ENCODE assay signal across 20 cellular contexts in the genomic region with DNA sequence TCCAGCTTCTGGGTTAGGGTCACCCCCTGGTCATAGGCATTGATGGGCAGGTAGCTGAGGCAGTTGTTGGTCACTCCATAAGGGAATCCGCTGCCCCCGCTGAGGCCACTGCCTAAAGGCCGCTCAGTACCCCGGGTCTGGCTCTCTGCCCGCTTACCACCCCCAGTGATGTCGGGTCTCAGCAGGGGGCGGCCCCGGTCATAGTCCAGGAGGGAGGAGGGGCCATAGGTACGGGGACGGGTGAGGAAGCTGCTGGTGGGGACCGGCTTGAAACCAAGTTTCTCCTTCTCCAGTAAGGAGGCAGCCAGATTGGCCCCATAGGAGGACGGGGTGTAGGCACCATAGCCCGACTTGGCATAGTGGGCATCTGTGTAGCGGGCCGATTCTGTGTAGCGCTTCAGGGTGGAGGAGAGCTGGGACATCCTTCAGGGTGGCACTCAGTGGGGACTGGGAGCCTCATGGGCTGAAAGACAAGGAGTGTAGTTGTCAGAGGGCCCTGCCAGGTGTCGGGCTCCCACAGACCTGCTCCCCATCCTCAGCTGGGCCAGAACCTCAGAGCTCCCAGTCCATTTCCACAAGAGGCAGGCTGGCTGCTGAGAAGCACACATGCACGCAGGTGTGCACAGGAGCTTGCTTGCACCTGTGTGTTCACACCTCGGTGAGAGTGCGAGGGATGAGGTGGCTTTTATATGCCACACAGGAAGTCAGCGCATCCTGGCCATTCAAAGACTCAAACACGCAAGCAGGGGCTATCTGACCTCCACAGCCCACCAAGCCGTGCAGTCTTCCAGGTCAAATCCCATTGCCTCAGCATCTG. TPM values are rescaled to one million over a fixed set of nuclear protein-coding genes. Genes with fewer than 3 reads are reported as not detected.
A peak's percentile ranks its signal among the peaks of the same experiment; 100 is the strongest.
DNase-seq lines count a peak whose midpoint lies in the region; ATAC-seq, FAIRE-seq and TF ChIP-seq lines count a peak whose summit lies in the region.
"Had no signal": no experiment of that assay in that cellular context is flagged by ENCODE, and none has a peak within 500 bp of the region (broad histone marks: within the 10 kb centered on the region; RNA-seq: fewer than 3 reads in every experiment).

No MANE protein-coding gene starts in this region.

- H3K27ac ChIP-seq in angular gyrus (ENCODE audit: low read depth, low read length) = peak overlapping the region; percentile 99
- H3K27ac ChIP-seq in HepG2 (ENCODE audit: extremely low read length, insufficient read depth, low read length) = no peak overlapping the region
- H3K27ac ChIP-seq: ascending aorta, foreskin keratinocyte, WERI-Rb-1 had no signal

- no peak overlapping the region for H2AFZ ChIP-seq in HepG2 (ENCODE audit: low read length)

- no peak overlapping the region for H3K9ac ChIP-seq in HepG2 (ENCODE audit: insufficient read depth, low read depth, low read length)

- no TSS peak for BruUV-seq in HepG2 (replicated peaks; lab: Mats Ljungman, UMichigan)

- POLR2A ChIA-PET in HepG2 (lab: Yijun Ruan, JAX) = interaction anchor here (0.9 to 4.4 kb wide), 6 partner anchors 12 to 205 kb away, joined by 3 to 22 read pairs (median 4); a partner anchor contains a TSS

- peak overlapping the region in 1 of 2 donors; percentile 69 for H3K27ac Mint-ChIP-seq in stimulated activated naive CD8-positive, alpha-beta T cell treated with anti-CD3 and anti-CD28 coated beads, Interleukin-15, amount 100 ng/mL, for 72 hours
- H3K27ac Mint-ChIP-seq: activated CD4-positive, alpha-beta T cell treated with anti-CD3 and anti-CD28 coated beads, Interleukin-2, amount 10 ng/mL, durations not matched to agents 7 days and 5 days had no signal

- H3K4me2 ChIP-seq in HepG2 (ENCODE audit: low read depth, low read length) = peak overlapping the region; percentile 28

- TF ChIP-seq RAD21 in HepG2 (CRISPR knock-in tag; IDR thresholded peaks at IDR 0.05) = no peak

- in situ Hi-C loops in HepG2 (cut with HindIII; ENCODE audit: extremely low pct_ligation_motif_present, low pct_unique_long_range_greater_than_20kb) = loop anchor here (5.0 kb wide), 1 partner anchor 36 kb away; no protein-coding TSS in a partner anchor

- H3K9me3 ChIP-seq in HepG2 (ENCODE audit: low read length) = no peaks in the 10 kb centered on the region
- H3K9me3 ChIP-seq: ascending aorta, MG63 had no signal

- no peaks in the 10 kb centered on the region for H4K20me1 ChIP-seq in HepG2 (ENCODE audit: insufficient read depth, low read length)

- TF ChIP-seq EP300 in HepG2 (IDR thresholded peaks at IDR 0.05; ENCODE audit: low read depth in 2 of 2, low read length in 2 of 2) = 0 out of 4 replicates have a peak, but pooled peaks of 1 of the 2 experiments have one; percentile 6
- no peak for TF ChIP-seq EP300 in HepG2 (CRISPR knock-in tag; IDR thresholded peaks at IDR 0.05; ENCODE audit: borderline replicate concordance)

- H3K79me2 ChIP-seq in HepG2 (ENCODE audit: insufficient read depth, low read length) = peaks cover 23% of the 10 kb centered on the region

- intact Hi-C loops in HepG2 (cut with micrococcal nuclease; ENCODE audit: unreplicated experiment) = no loop called here

- H3K9me3 Mint-ChIP-seq in stimulated activated naive CD8-positive, alpha-beta T cell treated with anti-CD3 and anti-CD28 coated beads, Interleukin-15, amount 100 ng/mL, for 72 hours = no peaks in the 10 kb centered on the region
- H3K9me3 Mint-ChIP-seq: activated CD4-positive, alpha-beta T cell treated with anti-CD3 and anti-CD28 coated beads, Interleukin-2, amount 10 ng/mL, durations not matched to agents 7 days and 5 days; CD4-positive, alpha-beta memory T cell had no signal

- CTCF ChIA-PET in HepG2 (lab: Yijun Ruan, JAX; ENCODE audit: low intra/inter-chr PET ratio, low total read pairs) = interaction anchor here (1.0 to 1.8 kb wide), 6 partner anchors 16 to 102 kb away, joined by 3 to 17 read pairs (median 5); a partner anchor contains a TSS

- no peak overlapping the region for H3K4me3 Mint-ChIP-seq in stimulated activated naive CD8-positive, alpha-beta T cell treated with anti-CD3 and anti-CD28 coated beads, Interleukin-15, amount 100 ng/mL, for 72 hours
- H3K4me3 Mint-ChIP-seq: activated CD4-positive, alpha-beta T cell treated with anti-CD3 and anti-CD28 coated beads, Interleukin-2, amount 10 ng/mL, durations not matched to agents 7 days and 5 days had no signal

- TF ChIP-seq CTCF in HepG2 (CRISPR knock-in tag; IDR thresholded peaks at IDR 0.05) = no peak

- FAIRE-seq in HepG2 (lab: Jason Lieb, UNC) = no peak
- no peak for FAIRE-seq in GM19239 (lab: Jason Lieb, UNC)

- no peaks in the 10 kb centered on the region for H3K36me3 ChIP-seq in HepG2 (replicated peaks in 1 of 2; ENCODE audit: control insufficient read depth in 1 of 2, insufficient read depth in 2 of 2, low read length in 2 of 2)
- H3K36me3 ChIP-seq: ascending aorta, WERI-Rb-1 had no signal

- no peaks in the 10 kb centered on the region for H3K27me3 ChIP-seq in HepG2 (ENCODE audit: control insufficient read depth in 1 of 2, insufficient read depth in 2 of 2, low read length in 2 of 2)
- H3K27me3 ChIP-seq: ascending aorta, foreskin keratinocyte, MG63 had no signal

- peak overlapping the region in 1 of 3 experiments; percentile 41; a peak in 1 of 6 replicates for H3K4me3 ChIP-seq in HepG2 (replicated peaks in 1 of 3; ENCODE audit: insufficient read depth in 1 of 3, low read depth in 2 of 3, low read length in 3 of 3)
- H3K4me3 ChIP-seq: ascending aorta, MG63 had no signal

- peaks cover 25% of the 10 kb centered on the region for H3K4me1 Mint-ChIP-seq in stimulated activated naive CD8-positive, alpha-beta T cell treated with anti-CD3 and anti-CD28 coated beads, Interleukin-15, amount 100 ng/mL, for 72 hours

- ATAC-seq in stimulated activated naive CD8-positive, alpha-beta T cell treated with anti-CD3 and anti-CD28 coated beads, Interleukin-15, amount 100 ng/mL, for 72 hours = peak; percentile 33
- no peak for ATAC-seq in stimulated activated naive CD8-positive, alpha-beta T cell treated with anti-CD3 and anti-CD28 coated beads, Interleukin-15, Interleukin-2, amounts not matched to agents 100 U/mL and 50 U/mL, for 24 hours
- ATAC-seq in HepG2 = no peak
- no peak for ATAC-seq in HG02623 (IDR thresholded peaks at IDR 0.05; ENCODE audit: unreplicated experiment)

- H3K27me3 Mint-ChIP-seq in stimulated activated naive CD8-positive, alpha-beta T cell treated with anti-CD3 and anti-CD28 coated beads, Interleukin-15, amount 100 ng/mL, for 72 hours = peaks cover 33% of the 10 kb centered on the region
- H3K27me3 Mint-ChIP-seq: activated CD4-positive, alpha-beta T cell treated with anti-CD3 and anti-CD28 coated beads, Interleukin-2, amount 10 ng/mL, durations not matched to agents 7 days and 5 days had no signal

- H3K4me1 ChIP-seq in HepG2 (ENCODE audit: insufficient read depth, low read length) = peaks cover 100% of the 10 kb centered on the region

- TF ChIP-seq POLR2A in HepG2 (IDR thresholded peaks at IDR 0.05; ENCODE audit: insufficient read depth in 1 of 2, low read depth in 2 of 2, low read length in 2 of 2) = no peak

- no peak for DNase-seq in stimulated activated naive CD8-positive, alpha-beta T cell treated with anti-CD3 and anti-CD28 coated beads, Interleukin-15, amount 100 ng/mL, for 72 hours
- DNase-seq in stimulated activated naive CD8-positive, alpha-beta T cell treated with anti-CD3 and anti-CD28 coated beads, Interleukin-15, Interleukin-2, amounts not matched to agents 100 U/mL and 50 U/mL, for 24 hours = no peak
- DNase-seq in HepG2 (ENCODE audit: low spot score) (peak; percentile 43), germinal center (ENCODE audit: low spot score) (no peak), NCI-H69 (lab: John Stamatoyannopoulos, UW) (no peak), GM19239 (ENCODE audit: insufficient read length, low spot score) (no peak)
- DNase-seq: NCI-H1436 treated with DMSO at 0.1 percent for 48 hours had no signal

- WGBS in HepG2 (ENCODE audit: low lambda C conversion rate) = 66% methylated on average over 9 of the region's 23 CpGs

RNA-seq across cellular contexts. Expression of a gene that starts 8.2 kb away (rescaled TPM):
- 6.0 and 7.2 TPM in 2 replicates for total RNA-seq in HepG2 (2016; rRNA removed; fragmentation: Illumina TruSeq; extraction: Trizol)
- total RNA-seq in HepG2 (2016; cell fraction: cytosol; rRNA removed; fragmentation: Illumina TruSeq; extraction: Trizol; ENCODE audit: low read depth) = 1.1 and 1.7 TPM in 2 replicates
- total RNA-seq in HepG2 (2016; cell fraction: insoluble cytoplasmic fraction; rRNA removed; fragmentation: Illumina TruSeq; extraction: Trizol) = 6.5 and 7.1 TPM in 2 replicates
- 5.7 and 5.9 TPM in 2 replicates for total RNA-seq in HepG2 (2016; cell fraction: membrane; rRNA removed; fragmentation: Illumina TruSeq; extraction: Trizol)
- 5.8 and 7.8 TPM in 2 replicates for total RNA-seq in HepG2 (2016; cell fraction: nucleus; rRNA removed; fragmentation: Illumina TruSeq; extraction: Trizol)
- 2.5 and 3.2 TPM in 2 replicates for polyA plus RNA-seq in HepG2 (2011; rRNA removed)
- polyA plus RNA-seq in HepG2 (2011; cell fraction: cytosol; rRNA removed) = 2.2 TPM in 2 replicates
- 4.4 and 4.7 TPM in 2 replicates for polyA plus RNA-seq in HepG2 (2011; cell fraction: nucleus; rRNA removed)
- 2.5 and 3.0 TPM in 2 replicates for polyA plus RNA-seq in HepG2 (2012)
- 1.1 and 1.3 TPM in 2 replicates for polyA plus RNA-seq in HepG2 (2016; cell fraction: cytosol; fragmentation: Illumina TruSeq; extraction: Trizol; ENCODE audit: low read depth)
- 7.6 and 11.3 TPM in 2 replicates for polyA plus RNA-seq in HepG2 (2016; cell fraction: insoluble cytoplasmic fraction; fragmentation: Illumina TruSeq; extraction: Trizol; ENCODE audit: low read depth)
- 4.1 and 4.2 TPM in 2 replicates for polyA plus RNA-seq in HepG2 (2016; cell fraction: membrane; fragmentation: Illumina TruSeq; extraction: Trizol; ENCODE audit: low read depth)
- polyA plus RNA-seq in HepG2 (2016; cell fraction: nucleus; fragmentation: Illumina TruSeq; extraction: Trizol; ENCODE audit: insufficient read depth, low read depth) = 22.1 and 23.0 TPM in 2 replicates
- polyA minus RNA-seq in HepG2 (2011; rRNA and poly(A)+ RNA removed; ENCODE audit: low replicate concordance) = 5.4 and 5.9 TPM in 2 replicates
- 4.0 and 5.4 TPM in 2 replicates for polyA minus RNA-seq in HepG2 (2011; cell fraction: cytosol; rRNA and poly(A)+ RNA removed)
- polyA minus RNA-seq in HepG2 (2011; cell fraction: nucleus; rRNA and poly(A)+ RNA removed) = 2.4 and 5.7 TPM in 2 replicates
- total RNA-seq: ascending aorta had no signal

RNA-seq across cellular contexts. Expression of a gene that starts 26.8 kb away (rescaled TPM):
- not detected in 2 replicates for total RNA-seq in HepG2 (2016; rRNA removed; fragmentation: Illumina TruSeq; extraction: Trizol)
- not detected in 2 replicates for total RNA-seq in HepG2 (2016; cell fraction: cytosol; rRNA removed; fragmentation: Illumina TruSeq; extraction: Trizol; ENCODE audit: low read depth)
- total RNA-seq in HepG2 (2016; cell fraction: insoluble cytoplasmic fraction; rRNA removed; fragmentation: Illumina TruSeq; extraction: Trizol) = not detected in 2 replicates
- not detected in 2 replicates for total RNA-seq in HepG2 (2016; cell fraction: membrane; rRNA removed; fragmentation: Illumina TruSeq; extraction: Trizol)
- total RNA-seq in HepG2 (2016; cell fraction: nucleus; rRNA removed; fragmentation: Illumina TruSeq; extraction: Trizol) = not detected in 2 replicates
- not detected in 2 replicates for polyA plus RNA-seq in HepG2 (2011; rRNA removed)
- polyA plus RNA-seq in HepG2 (2011; cell fraction: cytosol; rRNA removed) = not detected in 2 replicates
- polyA plus RNA-seq in HepG2 (2011; cell fraction: nucleus; rRNA removed) = not detected in 2 replicates
- polyA plus RNA-seq in HepG2 (2012) = not detected in 2 replicates
- polyA plus RNA-seq in HepG2 (2016; cell fraction: cytosol; fragmentation: Illumina TruSeq; extraction: Trizol; ENCODE audit: low read depth) = not detected in 2 replicates
- not detected in 2 replicates for polyA plus RNA-seq in HepG2 (2016; cell fraction: insoluble cytoplasmic fraction; fragmentation: Illumina TruSeq; extraction: Trizol; ENCODE audit: low read depth)
- polyA plus RNA-seq in HepG2 (2016; cell fraction: membrane; fragmentation: Illumina TruSeq; extraction: Trizol; ENCODE audit: low read depth) = not detected in 2 replicates
- polyA plus RNA-seq in HepG2 (2016; cell fraction: nucleus; fragmentation: Illumina TruSeq; extraction: Trizol; ENCODE audit: insufficient read depth, low read depth) = not detected in 2 replicates
- not detected in 2 replicates for polyA minus RNA-seq in HepG2 (2011; rRNA and poly(A)+ RNA removed; ENCODE audit: low replicate concordance)
- polyA minus RNA-seq in HepG2 (2011; cell fraction: cytosol; rRNA and poly(A)+ RNA removed) = not detected in 2 replicates
- not detected in 2 replicates for polyA minus RNA-seq in HepG2 (2011; cell fraction: nucleus; rRNA and poly(A)+ RNA removed)
- total RNA-seq: activated CD4-positive, alpha-beta T cell treated with anti-CD3 and anti-CD28 coated beads, Interleukin-2, amount 10 ng/mL, durations not matched to agents 7 days and 5 days; ascending aorta; CD4-positive, alpha-beta memory T cell; foreskin keratinocyte; H7; kidney epithelial cell; omental fat pad; RPMI7951; subcutaneous adipose tissue had no signal
- polyA plus RNA-seq: CD4-positive, alpha-beta memory T cell; foreskin keratinocyte had no signal

RNA-seq across cellular contexts. Expression of a gene that starts 32.6 kb away (rescaled TPM):
- 0.77 and 1.2 TPM in 2 replicates for total RNA-seq in HepG2 (2016; rRNA removed; fragmentation: Illumina TruSeq; extraction: Trizol)
- 0.26 and 0.40 TPM in 2 replicates for total RNA-seq in HepG2 (2016; cell fraction: cytosol; rRNA removed; fragmentation: Illumina TruSeq; extraction: Trizol; ENCODE audit: low read depth)
- total RNA-seq in HepG2 (2016; cell fraction: insoluble cytoplasmic fraction; rRNA removed; fragmentation: Illumina TruSeq; extraction: Trizol) = 0.76 and 0.78 TPM in 2 replicates
- 0.28 and 0.45 TPM in 2 replicates for total RNA-seq in HepG2 (2016; cell fraction: membrane; rRNA removed; fragmentation: Illumina TruSeq; extraction: Trizol)
- 0.47 and 0.91 TPM in 2 replicates for total RNA-seq in HepG2 (2016; cell fraction: nucleus; rRNA removed; fragmentation: Illumina TruSeq; extraction: Trizol)
- polyA plus RNA-seq in HepG2 (2011; rRNA removed) = 0.86 TPM in 2 replicates
- polyA plus RNA-seq in HepG2 (2011; cell fraction: cytosol; rRNA removed) = 0.91 and 1.1 TPM in 2 replicates
- 0.96 and 1.1 TPM in 2 replicates for polyA plus RNA-seq in HepG2 (2011; cell fraction: nucleus; rRNA removed)
- 0.19 and 0.53 TPM in 2 replicates for polyA plus RNA-seq in HepG2 (2012)
- 0.25 and 0.45 TPM in 2 replicates for polyA plus RNA-seq in HepG2 (2016; cell fraction: cytosol; fragmentation: Illumina TruSeq; extraction: Trizol; ENCODE audit: low read depth)
- polyA plus RNA-seq in HepG2 (2016; cell fraction: insoluble cytoplasmic fraction; fragmentation: Illumina TruSeq; extraction: Trizol; ENCODE audit: low read depth) = 0.39 and 0.53 TPM in 2 replicates
- polyA plus RNA-seq in HepG2 (2016; cell fraction: membrane; fragmentation: Illumina TruSeq; extraction: Trizol; ENCODE audit: low read depth) = 0.16 and 0.49 TPM in 2 replicates
- 1.1 and 1.6 TPM in 2 replicates for polyA plus RNA-seq in HepG2 (2016; cell fraction: nucleus; fragmentation: Illumina TruSeq; extraction: Trizol; ENCODE audit: insufficient read depth, low read depth)
- 0.94 TPM in 1 of 2 replicates, not detected in the other for polyA minus RNA-seq in HepG2 (2011; rRNA and poly(A)+ RNA removed; ENCODE audit: low replicate concordance)
- polyA minus RNA-seq in HepG2 (2011; cell fraction: cytosol; rRNA and poly(A)+ RNA removed) = not detected in 2 replicates
- polyA minus RNA-seq in HepG2 (2011; cell fraction: nucleus; rRNA and poly(A)+ RNA removed) = not detected in 2 replicates
- total RNA-seq: activated CD4-positive, alpha-beta T cell treated with anti-CD3 and anti-CD28 coated beads, Interleukin-2, amount 10 ng/mL, durations not matched to agents 7 days and 5 days; CD4-positive, alpha-beta memory T cell; foreskin keratinocyte had no signal
- polyA plus RNA-seq: CD4-positive, alpha-beta memory T cell had no signal

RNA-seq across cellular contexts. Expression of a gene that starts 38.9 kb away (rescaled TPM):
- total RNA-seq in HepG2 (2016; rRNA removed; fragmentation: Illumina TruSeq; extraction: Trizol) = 11.9 and 20.8 TPM in 2 replicates
- total RNA-seq in HepG2 (2016; cell fraction: cytosol; rRNA removed; fragmentation: Illumina TruSeq; extraction: Trizol; ENCODE audit: low read depth) = 5.1 and 5.5 TPM in 2 replicates
- total RNA-seq in HepG2 (2016; cell fraction: insoluble cytoplasmic fraction; rRNA removed; fragmentation: Illumina TruSeq; extraction: Trizol) = 11.0 and 17.9 TPM in 2 replicates
- 25.7 and 27.9 TPM in 2 replicates for total RNA-seq in HepG2 (2016; cell fraction: membrane; rRNA removed; fragmentation: Illumina TruSeq; extraction: Trizol)
- total RNA-seq in HepG2 (2016; cell fraction: nucleus; rRNA removed; fragmentation: Illumina TruSeq; extraction: Trizol) = 16.9 and 17.9 TPM in 2 replicates
- 26.3 and 28.8 TPM in 2 replicates for polyA plus RNA-seq in HepG2 (2011; rRNA removed)
- polyA plus RNA-seq in HepG2 (2011; cell fraction: cytosol; rRNA removed) = 33.9 and 41.8 TPM in 2 replicates
- polyA plus RNA-seq in HepG2 (2011; cell fraction: nucleus; rRNA removed) = 21.0 and 21.5 TPM in 2 replicates
- 29.6 and 32.1 TPM in 2 replicates for polyA plus RNA-seq in HepG2 (2012)
- polyA plus RNA-seq in HepG2 (2016; cell fraction: cytosol; fragmentation: Illumina TruSeq; extraction: Trizol; ENCODE audit: low read depth) = 16.4 and 19.4 TPM in 2 replicates
- 51.2 and 62.2 TPM in 2 replicates for polyA plus RNA-seq in HepG2 (2016; cell fraction: insoluble cytoplasmic fraction; fragmentation: Illumina TruSeq; extraction: Trizol; ENCODE audit: low read depth)
- polyA plus RNA-seq in HepG2 (2016; cell fraction: membrane; fragmentation: Illumina TruSeq; extraction: Trizol; ENCODE audit: low read depth) = 61.9 and 66.3 TPM in 2 replicates
- 50.4 and 51.8 TPM in 2 replicates for polyA plus RNA-seq in HepG2 (2016; cell fraction: nucleus; fragmentation: Illumina TruSeq; extraction: Trizol; ENCODE audit: insufficient read depth, low read depth)
- polyA minus RNA-seq in HepG2 (2011; rRNA and poly(A)+ RNA removed; ENCODE audit: low replicate concordance) = 92.7 and 163 TPM in 2 replicates
- 34.6 and 35.6 TPM in 2 replicates for polyA minus RNA-seq in HepG2 (2011; cell fraction: cytosol; rRNA and poly(A)+ RNA removed)
- polyA minus RNA-seq in HepG2 (2011; cell fraction: nucleus; rRNA and poly(A)+ RNA removed) = 16.9 and 21.8 TPM in 2 replicates

RNA-seq across cellular contexts. Expression of a gene that starts 49.7 kb away (rescaled TPM):
- not detected in 2 replicates for total RNA-seq in HepG2 (2016; rRNA removed; fragmentation: Illumina TruSeq; extraction: Trizol)
- total RNA-seq in HepG2 (2016; cell fraction: cytosol; rRNA removed; fragmentation: Illumina TruSeq; extraction: Trizol; ENCODE audit: low read depth) = not detected in 2 replicates
- total RNA-seq in HepG2 (2016; cell fraction: insoluble cytoplasmic fraction; rRNA removed; fragmentation: Illumina TruSeq; extraction: Trizol) = not detected in 2 replicates
- total RNA-seq in HepG2 (2016; cell fraction: membrane; rRNA removed; fragmentation: Illumina TruSeq; extraction: Trizol) = not detected in 2 replicates
- total RNA-seq in HepG2 (2016; cell fraction: nucleus; rRNA removed; fragmentation: Illumina TruSeq; extraction: Trizol) = not detected in 2 replicates
- not detected in 2 replicates for polyA plus RNA-seq in HepG2 (2011; rRNA removed)
- polyA plus RNA-seq in HepG2 (2011; cell fraction: cytosol; rRNA removed) = not detected in 2 replicates
- polyA plus RNA-seq in HepG2 (2011; cell fraction: nucleus; rRNA removed) = not detected in 2 replicates
- polyA plus RNA-seq in HepG2 (2012) = not detected in 2 replicates
- polyA plus RNA-seq in HepG2 (2016; cell fraction: cytosol; fragmentation: Illumina TruSeq; extraction: Trizol; ENCODE audit: low read depth) = not detected in 2 replicates
- not detected in 2 replicates for polyA plus RNA-seq in HepG2 (2016; cell fraction: insoluble cytoplasmic fraction; fragmentation: Illumina TruSeq; extraction: Trizol; ENCODE audit: low read depth)
- not detected in 2 replicates for polyA plus RNA-seq in HepG2 (2016; cell fraction: membrane; fragmentation: Illumina TruSeq; extraction: Trizol; ENCODE audit: low read depth)
- not detected in 2 replicates for polyA plus RNA-seq in HepG2 (2016; cell fraction: nucleus; fragmentation: Illumina TruSeq; extraction: Trizol; ENCODE audit: insufficient read depth, low read depth)
- 0.28 TPM in 1 of 2 replicates, not detected in the other for polyA minus RNA-seq in HepG2 (2011; rRNA and poly(A)+ RNA removed; ENCODE audit: low replicate concordance)
- polyA minus RNA-seq in HepG2 (2011; cell fraction: cytosol; rRNA and poly(A)+ RNA removed) = not detected in 2 replicates
- polyA minus RNA-seq in HepG2 (2011; cell fraction: nucleus; rRNA and poly(A)+ RNA removed) = not detected in 2 replicates
- total RNA-seq: CD4-positive, alpha-beta memory T cell had no signal
- polyA plus RNA-seq: CD4-positive, alpha-beta memory T cell had no signal
